ENCODE assay signal across 1 cellular context in genomic region chr3:9947025-9947995, GRCh38.
TF ChIP-seq lines count a peak whose summit lies in the region.

No MANE protein-coding gene starts in this region.

TF ChIP-seq in HepG2, 621 proteins besides CTCF, POLR2A, EP300 and RAD21 (continued from another document and continues in another):
- peak; percentile 89; the same call in 1 of the 2 replicates for TF ChIP-seq HBP1 (CRISPR knock-in tag; IDR thresholded peaks at IDR 0.05; ENCODE audit: low read depth)
- TF ChIP-seq RBM22 (optimal IDR thresholded peaks at IDR 0.05; ENCODE audit: low read length): no peak
- 0 out of 2 replicates have a peak, but pooled peaks have one; percentile 73 for TF ChIP-seq ZNF775 (CRISPR knock-in tag; IDR thresholded peaks at IDR 0.05; ENCODE audit: borderline replicate concordance)
- TF ChIP-seq, protein P1, sequence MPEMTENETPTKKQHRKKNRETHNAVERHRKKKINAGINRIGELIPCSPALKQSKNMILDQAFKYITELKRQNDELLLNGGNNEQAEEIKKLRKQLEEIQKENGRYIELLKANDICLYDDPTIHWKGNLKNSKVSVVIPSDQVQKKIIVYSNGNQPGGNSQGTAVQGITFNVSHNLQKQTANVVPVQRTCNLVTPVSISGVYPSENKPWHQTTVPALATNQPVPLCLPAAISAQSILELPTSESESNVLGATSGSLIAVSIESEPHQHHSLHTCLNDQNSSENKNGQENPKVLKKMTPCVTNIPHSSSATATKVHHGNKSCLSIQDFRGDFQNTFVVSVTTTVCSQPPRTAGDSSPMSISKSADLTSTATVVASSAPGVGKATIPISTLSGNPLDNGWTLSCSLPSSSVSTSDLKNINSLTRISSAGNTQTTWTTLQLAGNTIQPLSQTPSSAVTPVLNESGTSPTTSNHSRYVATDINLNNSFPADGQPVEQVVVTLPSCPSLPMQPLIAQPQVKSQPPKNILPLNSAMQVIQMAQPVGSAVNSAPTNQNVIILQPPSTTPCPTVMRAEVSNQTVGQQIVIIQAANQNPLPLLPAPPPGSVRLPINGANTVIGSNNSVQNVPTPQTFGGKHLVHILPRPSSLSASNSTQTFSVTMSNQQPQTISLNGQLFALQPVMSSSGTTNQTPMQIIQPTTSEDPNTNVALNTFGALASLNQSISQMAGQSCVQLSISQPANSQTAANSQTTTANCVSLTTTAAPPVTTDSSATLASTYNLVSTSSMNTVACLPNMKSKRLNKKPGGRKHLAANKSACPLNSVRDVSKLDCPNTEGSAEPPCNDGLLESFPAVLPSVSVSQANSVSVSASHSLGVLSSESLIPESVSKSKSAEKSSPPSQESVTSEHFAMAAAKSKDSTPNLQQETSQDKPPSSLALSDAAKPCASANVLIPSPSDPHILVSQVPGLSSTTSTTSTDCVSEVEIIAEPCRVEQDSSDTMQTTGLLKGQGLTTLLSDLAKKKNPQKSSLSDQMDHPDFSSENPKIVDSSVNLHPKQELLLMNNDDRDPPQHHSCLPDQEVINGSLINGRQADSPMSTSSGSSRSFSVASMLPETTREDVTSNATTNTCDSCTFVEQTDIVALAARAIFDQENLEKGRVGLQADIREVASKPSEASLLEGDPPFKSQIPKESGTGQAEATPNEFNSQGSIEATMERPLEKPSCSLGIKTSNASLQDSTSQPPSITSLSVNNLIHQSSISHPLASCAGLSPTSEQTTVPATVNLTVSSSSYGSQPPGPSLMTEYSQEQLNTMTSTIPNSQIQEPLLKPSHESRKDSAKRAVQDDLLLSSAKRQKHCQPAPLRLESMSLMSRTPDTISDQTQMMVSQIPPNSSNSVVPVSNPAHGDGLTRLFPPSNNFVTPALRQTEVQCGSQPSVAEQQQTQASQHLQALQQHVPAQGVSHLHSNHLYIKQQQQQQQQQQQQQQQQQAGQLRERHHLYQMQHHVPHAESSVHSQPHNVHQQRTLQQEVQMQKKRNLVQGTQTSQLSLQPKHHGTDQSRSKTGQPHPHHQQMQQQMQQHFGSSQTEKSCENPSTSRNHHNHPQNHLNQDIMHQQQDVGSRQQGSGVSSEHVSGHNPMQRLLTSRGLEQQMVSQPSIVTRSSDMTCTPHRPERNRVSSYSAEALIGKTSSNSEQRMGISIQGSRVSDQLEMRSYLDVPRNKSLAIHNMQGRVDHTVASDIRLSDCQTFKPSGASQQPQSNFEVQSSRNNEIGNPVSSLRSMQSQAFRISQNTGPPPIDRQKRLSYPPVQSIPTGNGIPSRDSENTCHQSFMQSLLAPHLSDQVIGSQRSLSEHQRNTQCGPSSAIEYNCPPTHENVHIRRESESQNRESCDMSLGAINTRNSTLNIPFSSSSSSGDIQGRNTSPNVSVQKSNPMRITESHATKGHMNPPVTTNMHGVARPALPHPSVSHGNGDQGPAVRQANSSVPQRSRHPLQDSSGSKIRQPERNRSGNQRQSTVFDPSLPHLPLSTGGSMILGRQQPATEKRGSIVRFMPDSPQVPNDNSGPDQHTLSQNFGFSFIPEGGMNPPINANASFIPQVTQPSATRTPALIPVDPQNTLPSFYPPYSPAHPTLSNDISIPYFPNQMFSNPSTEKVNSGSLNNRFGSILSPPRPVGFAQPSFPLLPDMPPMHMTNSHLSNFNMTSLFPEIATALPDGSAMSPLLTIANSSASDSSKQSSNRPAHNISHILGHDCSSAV (CRISPR knock-in tag; IDR thresholded peaks at IDR 0.05; ENCODE audit: borderline replicate concordance): 0 out of 2 replicates have a peak, but pooled peaks have one; percentile 47
- TF ChIP-seq HNRNPL (IDR thresholded peaks at IDR 0.05; ENCODE audit: low read depth, low read length): peak; percentile 75
- TF ChIP-seq, protein P2, sequence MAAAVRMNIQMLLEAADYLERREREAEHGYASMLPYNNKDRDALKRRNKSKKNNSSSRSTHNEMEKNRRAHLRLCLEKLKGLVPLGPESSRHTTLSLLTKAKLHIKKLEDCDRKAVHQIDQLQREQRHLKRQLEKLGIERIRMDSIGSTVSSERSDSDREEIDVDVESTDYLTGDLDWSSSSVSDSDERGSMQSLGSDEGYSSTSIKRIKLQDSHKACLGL (CRISPR knock-in tag; IDR thresholded peaks at IDR 0.05): peak; percentile 95
- TF ChIP-seq GMEB2 (CRISPR knock-in tag; IDR thresholded peaks at IDR 0.05; ENCODE audit: low read depth): no peak
- 0 out of 2 replicates have a peak, but pooled peaks have one; percentile 37 for TF ChIP-seq PAX8 (CRISPR knock-in tag; IDR thresholded peaks at IDR 0.05; ENCODE audit: borderline replicate concordance)
- TF ChIP-seq ZKSCAN5 (CRISPR knock-in tag; IDR thresholded peaks at IDR 0.05): no peak
- TF ChIP-seq HMGXB4 (CRISPR knock-in tag; IDR thresholded peaks at IDR 0.05; ENCODE audit: borderline replicate concordance in 1 of 2, low read depth in 1 of 2): peak; percentile 89 to 97
- peak; percentile 62 for TF ChIP-seq HNRNPLL (IDR thresholded peaks at IDR 0.05; ENCODE audit: low read depth, low read length, poor library complexity, severe bottlenecking)
- TF ChIP-seq, protein P3, sequence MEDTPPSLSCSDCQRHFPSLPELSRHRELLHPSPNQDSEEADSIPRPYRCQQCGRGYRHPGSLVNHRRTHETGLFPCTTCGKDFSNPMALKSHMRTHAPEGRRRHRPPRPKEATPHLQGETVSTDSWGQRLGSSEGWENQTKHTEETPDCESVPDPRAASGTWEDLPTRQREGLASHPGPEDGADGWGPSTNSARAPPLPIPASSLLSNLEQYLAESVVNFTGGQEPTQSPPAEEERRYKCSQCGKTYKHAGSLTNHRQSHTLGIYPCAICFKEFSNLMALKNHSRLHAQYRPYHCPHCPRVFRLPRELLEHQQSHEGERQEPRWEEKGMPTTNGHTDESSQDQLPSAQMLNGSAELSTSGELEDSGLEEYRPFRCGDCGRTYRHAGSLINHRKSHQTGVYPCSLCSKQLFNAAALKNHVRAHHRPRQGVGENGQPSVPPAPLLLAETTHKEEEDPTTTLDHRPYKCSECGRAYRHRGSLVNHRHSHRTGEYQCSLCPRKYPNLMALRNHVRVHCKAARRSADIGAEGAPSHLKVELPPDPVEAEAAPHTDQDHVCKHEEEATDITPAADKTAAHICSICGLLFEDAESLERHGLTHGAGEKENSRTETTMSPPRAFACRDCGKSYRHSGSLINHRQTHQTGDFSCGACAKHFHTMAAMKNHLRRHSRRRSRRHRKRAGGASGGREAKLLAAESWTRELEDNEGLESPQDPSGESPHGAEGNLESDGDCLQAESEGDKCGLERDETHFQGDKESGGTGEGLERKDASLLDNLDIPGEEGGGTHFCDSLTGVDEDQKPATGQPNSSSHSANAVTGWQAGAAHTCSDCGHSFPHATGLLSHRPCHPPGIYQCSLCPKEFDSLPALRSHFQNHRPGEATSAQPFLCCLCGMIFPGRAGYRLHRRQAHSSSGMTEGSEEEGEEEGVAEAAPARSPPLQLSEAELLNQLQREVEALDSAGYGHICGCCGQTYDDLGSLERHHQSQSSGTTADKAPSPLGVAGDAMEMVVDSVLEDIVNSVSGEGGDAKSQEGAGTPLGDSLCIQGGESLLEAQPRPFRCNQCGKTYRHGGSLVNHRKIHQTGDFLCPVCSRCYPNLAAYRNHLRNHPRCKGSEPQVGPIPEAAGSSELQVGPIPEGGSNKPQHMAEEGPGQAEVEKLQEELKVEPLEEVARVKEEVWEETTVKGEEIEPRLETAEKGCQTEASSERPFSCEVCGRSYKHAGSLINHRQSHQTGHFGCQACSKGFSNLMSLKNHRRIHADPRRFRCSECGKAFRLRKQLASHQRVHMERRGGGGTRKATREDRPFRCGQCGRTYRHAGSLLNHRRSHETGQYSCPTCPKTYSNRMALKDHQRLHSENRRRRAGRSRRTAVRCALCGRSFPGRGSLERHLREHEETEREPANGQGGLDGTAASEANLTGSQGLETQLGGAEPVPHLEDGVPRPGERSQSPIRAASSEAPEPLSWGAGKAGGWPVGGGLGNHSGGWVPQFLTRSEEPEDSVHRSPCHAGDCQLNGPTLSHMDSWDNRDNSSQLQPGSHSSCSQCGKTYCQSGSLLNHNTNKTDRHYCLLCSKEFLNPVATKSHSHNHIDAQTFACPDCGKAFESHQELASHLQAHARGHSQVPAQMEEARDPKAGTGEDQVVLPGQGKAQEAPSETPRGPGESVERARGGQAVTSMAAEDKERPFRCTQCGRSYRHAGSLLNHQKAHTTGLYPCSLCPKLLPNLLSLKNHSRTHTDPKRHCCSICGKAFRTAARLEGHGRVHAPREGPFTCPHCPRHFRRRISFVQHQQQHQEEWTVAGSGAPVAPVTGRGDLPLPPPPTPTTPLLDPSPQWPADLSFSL (CRISPR knock-in tag; IDR thresholded peaks at IDR 0.05): no peak; the same call in 1 of the 2 replicates
- no peak; the same call in none of the 2 replicates for TF ChIP-seq DR1 (CRISPR knock-in tag; IDR thresholded peaks at IDR 0.05)
- TF ChIP-seq GTF3A (CRISPR knock-in tag; conservative IDR thresholded peaks at IDR 0.05): 0 out of 2 replicates have a peak, but pooled peaks have one; percentile 15
- TF ChIP-seq ZNF260 (CRISPR knock-in tag; IDR thresholded peaks at IDR 0.05; ENCODE audit: borderline replicate concordance, low read depth): no peak
- no peak; the same call in 1 of the 2 replicates for TF ChIP-seq ZNF788 (CRISPR knock-in tag; IDR thresholded peaks at IDR 0.05; ENCODE audit: borderline replicate concordance)
- TF ChIP-seq ADNP (CRISPR knock-in tag; IDR thresholded peaks at IDR 0.05): 0 out of 2 replicates have a peak, but pooled peaks have one; percentile 70
- no peak for TF ChIP-seq ZNF17 (CRISPR knock-in tag; IDR thresholded peaks at IDR 0.05)
- TF ChIP-seq KLF16 (CRISPR knock-in tag; IDR thresholded peaks at IDR 0.05): peak; percentile 46 to 55; a peak in 2 of 4 replicates
- peak; percentile 73 for TF ChIP-seq GMEB1 (CRISPR knock-in tag; IDR thresholded peaks at IDR 0.05; ENCODE audit: borderline replicate concordance)
- TF ChIP-seq ZNF329 (CRISPR knock-in tag; IDR thresholded peaks at IDR 0.05; ENCODE audit: low read depth): no peak
- no peak for TF ChIP-seq KLF15 (CRISPR knock-in tag; IDR thresholded peaks at IDR 0.05; ENCODE audit: borderline replicate concordance)
- no peak for TF ChIP-seq CCDC6 (CRISPR knock-in tag; IDR thresholded peaks at IDR 0.05)
- TF ChIP-seq ZNF567 (CRISPR knock-in tag; IDR thresholded peaks at IDR 0.05; ENCODE audit: borderline replicate concordance): no peak; the same call in 1 of the 2 replicates
- peak; percentile 51; the same call in 1 of the 2 replicates for TF ChIP-seq ZNF264 (CRISPR knock-in tag; IDR thresholded peaks at IDR 0.05)
- peak; percentile 21; the same call in 1 of the 2 replicates for TF ChIP-seq SNAI1 (CRISPR knock-in tag; IDR thresholded peaks at IDR 0.05; ENCODE audit: borderline replicate concordance)
- TF ChIP-seq ZNF879 (CRISPR knock-in tag; IDR thresholded peaks at IDR 0.05): no peak; the same call in 1 of the 2 replicates
- peak; percentile 95 for TF ChIP-seq ZNF574 (CRISPR knock-in tag; IDR thresholded peaks at IDR 0.05)
